ENCODE assay signal across 17 cellular contexts in genomic region chr10:3210251-3210650, GRCh38. TPM values are rescaled to one million over a fixed set of nuclear protein-coding genes. Genes with fewer than 3 reads are reported as not detected.
DNase-seq lines count a peak whose midpoint lies in the region; ATAC-seq and TF ChIP-seq lines count a peak whose summit lies in the region.
"Had no signal": no experiment of that assay in that cellular context is flagged by ENCODE, and none has a peak within 500 bp of the region (broad histone marks: within the 10 kb centered on the region; RNA-seq: fewer than 3 reads in every experiment).

No MANE protein-coding gene starts in this region.

- H3K9me1 ChIP-seq in IMR-90 (ENCODE audit: insufficient read depth, low read length): no peaks in the 10 kb centered on the region; the same call in 1 of the 2 replicates

- 75% methylated on average over 4 of the region's 9 CpGs; no CpG with 5 or more reads in 1 of the 2 experiments for WGBS in IMR-90 (ENCODE audit: extremely low coverage in 2 of 2, insufficient read length in 1 of 2), 2 experiments
- WGBS in tibial nerve, 2 donors: 60 to 65% methylated on average over 9 of the region's 9 CpGs

- H3K36me3 ChIP-seq in IMR-90 (ENCODE audit: control insufficient read depth, insufficient read depth, low read length) (no peaks in the 10 kb centered on the region), tibial nerve (no peaks in the 10 kb centered on the region)

- no peak overlapping the region for H2AK9ac ChIP-seq in IMR-90 (replicated peaks; ENCODE audit: low read depth, low read length, poor library complexity)

- no peak overlapping the region for H3K4me2 ChIP-seq in IMR-90 (ENCODE audit: low read depth, low read length)

- H3K18ac ChIP-seq in IMR-90 (ENCODE audit: low read depth, low read length): no peak overlapping the region

- no peak overlapping the region for H3K23ac ChIP-seq in IMR-90 (ENCODE audit: low read depth, low read length)

- CTCF ChIA-PET in IMR-90 (lab: Yijun Ruan, JAX): no interaction called here

- dilution Hi-C loops in IMR-90 (cut with HindIII; ENCODE audit: low sequenced_read_pairs, unreplicated experiment): no loop called here

- no peak overlapping the region for H3K4ac ChIP-seq in IMR-90 (ENCODE audit: low read depth, low read length)

- H2BK120ac ChIP-seq in IMR-90 (ENCODE audit: low read depth, low read length): no peak overlapping the region

- H3K4me1 ChIP-seq in IMR-90 (ENCODE audit: control insufficient read depth, insufficient read depth, low read length) (no peaks in the 10 kb centered on the region), tibial nerve (no peaks in the 10 kb centered on the region)

- H4K20me1 ChIP-seq in IMR-90 (ENCODE audit: insufficient read depth, low read length): no peaks in the 10 kb centered on the region

- H3K27ac ChIP-seq in IMR-90 (ENCODE audit: insufficient read depth, low read length) (no peak overlapping the region), tibial nerve (no peak overlapping the region)
- H3K27ac ChIP-seq: 22Rv1, GM23248 had no signal

- peak overlapping the region; percentile 40 for H3K27ac Mint-ChIP-seq in memory B cell
- H3K27ac Mint-ChIP-seq: CD8-positive, alpha-beta T cell had no signal

- H3K9ac ChIP-seq in IMR-90 (ENCODE audit: low read depth, low read length): no peak overlapping the region
- H3K9ac ChIP-seq: GM23248 had no signal

- H3K79me1 ChIP-seq in IMR-90 (ENCODE audit: low read depth in 1 of 2, low read length in 2 of 2): no peaks in the 10 kb centered on the region

- H3K9me3 ChIP-seq in IMR-90 (ENCODE audit: control insufficient read depth, insufficient read depth, low read length): no peaks in the 10 kb centered on the region
- no peaks in the 10 kb centered on the region for H3K9me3 ChIP-seq in tibial nerve

- peaks cover 16% of the 10 kb centered on the region for H3K4me1 Mint-ChIP-seq in memory B cell

- no peak overlapping the region for H2BK15ac ChIP-seq in IMR-90 (ENCODE audit: low read depth, low read length)

- no peak overlapping the region for H2BK5ac ChIP-seq in IMR-90 (ENCODE audit: low read depth, low read length, poor library complexity, severe bottlenecking)

- peak; percentile 28 for DNase-seq in NCI-H1092 (lab: John Stamatoyannopoulos, UW)
- DNase-seq in NCI-H1092 treated with DMSO at 0.1 percent for 48 hours (lab: John Stamatoyannopoulos, UW): no peak
- DNase-seq in IMR-90: no peak
- peak; percentile 15 for DNase-seq in RPMI8226
- DNase-seq in memory B cell (ENCODE audit: low spot score in 2 of 2): no peak
- DNase-seq in omental fat pad (ENCODE audit: low spot score): no peak
- no peak for DNase-seq in stimulated activated CD4-positive, alpha-beta T cell treated with anti-CD3 and anti-CD28 coated beads, Interleukin-12 subunit alpha, Interleukin-12 subunit beta, amount 100 ng/mL, for 4 hours
- DNase-seq in tibial nerve (ENCODE audit: low spot score in 2 of 2): no peak
- DNase-seq: CD8-positive, alpha-beta T cell; COR-L47; DMS153; DMS79 treated with DMSO at 0.1 percent for 48 hours; EL; GM23248 had no signal

- intact Hi-C loops in IMR-90 (cut with micrococcal nuclease): no loop called here

- no peak overlapping the region for H2AK5ac ChIP-seq in IMR-90 (ENCODE audit: low read depth, low read length)

- peak overlapping the region; percentile 21; the same call in 1 of the 2 replicates for H3K14ac ChIP-seq in IMR-90 (replicated peaks; ENCODE audit: low read depth, low read length)

- no peak overlapping the region for H3K4me3 ChIP-seq in IMR-90 (ENCODE audit: insufficient read depth, low read depth, low read length)
- H3K4me3 ChIP-seq in tibial nerve: no peak overlapping the region
- H3K4me3 ChIP-seq: GM23248 had no signal

- no peak for ATAC-seq in IMR-90 (ENCODE audit: low read depth)
- no peak for ATAC-seq in memory B cell (ENCODE audit: low read depth)
- no peak for ATAC-seq in omental fat pad (ENCODE audit: low FRiP score)
- ATAC-seq: CD8-positive, alpha-beta T cell; HCT116 had no signal

- H2BK20ac ChIP-seq in IMR-90 (ENCODE audit: low read depth, low read length): no peak overlapping the region

- no peaks in the 10 kb centered on the region for H3K36me3 Mint-ChIP-seq in memory B cell
- H3K36me3 Mint-ChIP-seq: CD14-positive monocyte; CD8-positive, alpha-beta T cell had no signal

- no peak overlapping the region for H4K91ac ChIP-seq in IMR-90 (ENCODE audit: insufficient read depth, low read depth, low read length)

- no peak overlapping the region for H2AFZ ChIP-seq in IMR-90 (replicated peaks; ENCODE audit: low read length, poor library complexity)
- H2AFZ ChIP-seq: GM23248 had no signal

- no peak overlapping the region for H4K5ac ChIP-seq in IMR-90 (ENCODE audit: low read depth, low read length)

- H3K27me3 ChIP-seq in IMR-90 (ENCODE audit: control insufficient read depth, insufficient read depth, low read length) (peaks cover 7% of the 10 kb centered on the region), tibial nerve (no peaks in the 10 kb centered on the region)

- BruUV-seq in IMR-90 (replicated peaks; lab: Mats Ljungman, UMichigan): no TSS peak

- POLR2A ChIA-PET in IMR-90 (lab: Charles Lee; ENCODE audit: unreplicated experiment): interaction anchor here (0.6 kb wide), 1 partner anchor 227 kb away, joined by 3 read pairs; no protein-coding TSS in a partner anchor

- TF ChIP-seq POLR2A in IMR-90 (IDR thresholded peaks at IDR 0.05; ENCODE audit: low read depth, low read length) (no peak), tibial nerve (IDR thresholded peaks at IDR 0.05) (no peak)

- in situ Hi-C loops in IMR-90 (cut with MboI; ENCODE audit: low sequenced_read_pairs): loop anchor here (25.0 kb wide), 1 partner anchor 1302 kb away; no protein-coding TSS in a partner anchor

- TF ChIP-seq RAD21 in IMR-90 (IDR thresholded peaks at IDR 0.05; ENCODE audit: low read length): no peak

- H3K4me3 Mint-ChIP-seq in memory B cell: peak overlapping the region; percentile 24
- H3K4me3 Mint-ChIP-seq: CD8-positive, alpha-beta T cell had no signal

- TF ChIP-seq CTCF in IMR-90 (conservative IDR thresholded peaks at IDR 0.05; ENCODE audit: low read depth, low read length): no peak
- no peak for TF ChIP-seq CTCF in omental fat pad (IDR thresholded peaks at IDR 0.05)
- no peak for TF ChIP-seq CTCF in tibial nerve (IDR thresholded peaks at IDR 0.05)

- no peak overlapping the region for H4K8ac ChIP-seq in IMR-90 (ENCODE audit: low read depth in 2 of 2, low read length in 2 of 2)

- TF ChIP-seq EP300 in tibial nerve (IDR thresholded peaks at IDR 0.05): no peak

- no peak overlapping the region for H3K56ac ChIP-seq in IMR-90 (ENCODE audit: extremely low read depth, insufficient read depth, low read length)

- peaks cover 9% of the 10 kb centered on the region for H3K27me3 Mint-ChIP-seq in memory B cell

- H3K9me3 Mint-ChIP-seq in memory B cell: peaks cover 2% of the 10 kb centered on the region
- H3K9me3 Mint-ChIP-seq: CD8-positive, alpha-beta T cell had no signal

TF ChIP-seq in IMR-90, 13 proteins besides CTCF, POLR2A, EP300 and RAD21:
- no peak for TF ChIP-seq SMC3 (IDR thresholded peaks at IDR 0.05; ENCODE audit: low read depth, low read length)

RNA-seq across cellular contexts. Expression of gene PITRM1, which starts 37.7 kb away (rescaled TPM):
- total RNA-seq in IMR-90 (2012; rRNA removed): 111 and 124 TPM in 2 replicates
- polyA plus RNA-seq in IMR-90 (2012; rRNA removed): 92.3 and 97.1 TPM in 2 replicates
- polyA plus RNA-seq in IMR-90 (2012; cell fraction: cytosol; rRNA removed): 54.3 and 69.2 TPM in 2 replicates
- polyA plus RNA-seq in IMR-90 (2012; cell fraction: nucleus; rRNA removed; ENCODE audit: low replicate concordance): 219 and 253 TPM in 2 replicates
- 100 to 1,000 TPM in 1 of 4 donors, 10 to 100 TPM in 3; 67.6 to 107 (median 74.0) TPM for total RNA-seq in omental fat pad
- 10 to 100 TPM; 55.5 to 83.7 (median 59.7) TPM for total RNA-seq in tibial nerve

Comparison
In these comparisons a context has a peak if more than half of its experiments do, and no peak if none do; other contexts are left out.
1. DNase-seq: peak in NCI-H1092 (single experiment) and RPMI8226 (single experiment); none in NCI-H1092 treated with DMSO at 0.1 percent for 48 hours (single experiment), IMR-90 (single experiment), memory B cell (0 of 2), omental fat pad (single experiment), stimulated activated CD4-positive, alpha-beta T cell treated with anti-CD3 and anti-CD28 coated beads, Interleukin-12 subunit alpha, Interleukin-12 subunit beta, amount 100 ng/mL, for 4 hours (single experiment) and tibial nerve (0 of 2).